In genomic region chr21:37502947-37503346, GRCh38 we compare ENCODE assay signal across 24 cellular contexts.
A peak's percentile ranks its signal among the peaks of the same experiment; 100 is the strongest.
DNase-seq lines count a peak whose midpoint lies in the region; ATAC-seq, FAIRE-seq and TF ChIP-seq lines count a peak whose summit lies in the region.
"Had no signal": no experiment of that assay in that cellular context is flagged by ENCODE, and none has a peak within 500 bp of the region (broad histone marks: within the 10 kb centered on the region; RNA-seq: fewer than 3 reads in every experiment).

No MANE protein-coding gene starts in this region.

- H3K4me1 Mint-ChIP-seq in activated CD4-positive, alpha-beta T cell treated with anti-CD3 and anti-CD28 coated beads, Interleukin-2, amount 10 ng/mL, durations not matched to agents 24 days and 14 days: peaks cover 25% of the 10 kb centered on the region
- H3K4me1 Mint-ChIP-seq in HFFc6 (ENCODE audit: low read depth): peaks cover 26% of the 10 kb centered on the region
- peaks cover 10% of the 10 kb centered on the region for H3K4me1 Mint-ChIP-seq in astrocyte (ENCODE audit: low read depth, unreplicated experiment)
- peaks cover 13 to 34% (median 25%) of the 10 kb centered on the region in 4 donors for H3K4me1 Mint-ChIP-seq in naive thymus-derived CD8-positive, alpha-beta T cell

- no peak for DNase-seq in activated CD4-positive, alpha-beta T cell treated with anti-CD3 and anti-CD28 coated beads, Interleukin-2, amount 10 ng/mL, durations not matched to agents 24 days and 14 days
- no peak for DNase-seq in activated CD4-positive, alpha-beta T cell treated with anti-CD3 and anti-CD28 coated beads for 1 hour
- DNase-seq in HFFc6 (no peak), astrocyte (ENCODE audit: low read depth) (no peak), NCI-H1436 (lab: John Stamatoyannopoulos, UW) (no peak)
- no peak for DNase-seq in naive thymus-derived CD8-positive, alpha-beta T cell
- DNase-seq in stimulated activated naive CD4-positive, alpha-beta T cell treated with Interleukin-2 at 50 U/mL for 16 hours (lab: John Stamatoyannopoulos, UW): no peak
- DNase-seq: 8988T; AML-193; CD8-positive, alpha-beta memory T cell; cortex of kidney; GM23248; head of caudate nucleus; NCI-H1694 treated with DMSO at 0.1 percent for 48 hours; NCI-H2171 treated with DMSO at 0.1 percent for 48 hours; NCI-H524 treated with DMSO at 0.1 percent for 48 hours; SIG-M5; trophoblast cell had no signal

- no peaks in the 10 kb centered on the region for H3K27me3 Mint-ChIP-seq in activated CD4-positive, alpha-beta T cell treated with anti-CD3 and anti-CD28 coated beads, Interleukin-2, amount 10 ng/mL, durations not matched to agents 24 days and 14 days
- H3K27me3 Mint-ChIP-seq in HFFc6 (ENCODE audit: insufficient read depth) (no peaks in the 10 kb centered on the region), astrocyte (ENCODE audit: low read depth, unreplicated experiment) (no peaks in the 10 kb centered on the region)
- no peaks in the 10 kb centered on the region for H3K27me3 Mint-ChIP-seq in naive thymus-derived CD8-positive, alpha-beta T cell
- H3K27me3 Mint-ChIP-seq: CD8-positive, alpha-beta memory T cell; progenitor cell of endocrine pancreas had no signal

- H3K4me3 ChIP-seq in astrocyte (ENCODE audit: insufficient read depth, low read depth, low read length): no peak overlapping the region
- H3K4me3 ChIP-seq: GM23248 had no signal

- ATAC-seq in naive thymus-derived CD8-positive, alpha-beta T cell: no peak
- ATAC-seq in GM21390 (IDR thresholded peaks at IDR 0.05; ENCODE audit: unreplicated experiment): no peak
- ATAC-seq: activated CD4-positive, CD25-positive, alpha-beta regulatory T cell treated with anti-CD3 and anti-CD28 coated beads, Interleukin-2, amount 50 U/mL, for 24 hours; sciatic nerve had no signal

- POLR2A ChIA-PET in naive thymus-derived CD8-positive, alpha-beta T cell (lab: Charles Lee): no interaction called here

- peak overlapping the region; percentile 29 for H3K27ac Mint-ChIP-seq in activated CD4-positive, alpha-beta T cell treated with anti-CD3 and anti-CD28 coated beads, Interleukin-2, amount 10 ng/mL, durations not matched to agents 24 days and 14 days
- H3K27ac Mint-ChIP-seq in HFFc6 (peak overlapping the region; percentile 82), astrocyte (ENCODE audit: unreplicated experiment) (peak overlapping the region; percentile 5)
- H3K27ac Mint-ChIP-seq in naive thymus-derived CD8-positive, alpha-beta T cell: peak overlapping the region in 6 of 10 donors; percentile 2 to 75 (median 26)
- H3K27ac Mint-ChIP-seq: progenitor cell of endocrine pancreas had no signal

- H3K36me3 ChIP-seq in astrocyte (ENCODE audit: insufficient read depth, low read length): peaks cover 24% of the 10 kb centered on the region

- no peak overlapping the region for H3K4me2 ChIP-seq in astrocyte (ENCODE audit: low read length)
- H3K4me2 ChIP-seq: KMS-11 had no signal

- peak overlapping the region; percentile 50 for H3K27ac ChIP-seq in astrocyte (ENCODE audit: low read depth, low read length)
- H3K27ac ChIP-seq: KMS-11 had no signal

- no peak overlapping the region for H2AFZ ChIP-seq in astrocyte (ENCODE audit: low read depth, low read length)
- H2AFZ ChIP-seq: GM23248 had no signal

- H3K9me3 Mint-ChIP-seq in activated CD4-positive, alpha-beta T cell treated with anti-CD3 and anti-CD28 coated beads, Interleukin-2, amount 10 ng/mL, durations not matched to agents 24 days and 14 days: peaks cover 8% of the 10 kb centered on the region
- H3K9me3 Mint-ChIP-seq in HFFc6: peaks cover 7% of the 10 kb centered on the region
- no peaks in the 10 kb centered on the region for H3K9me3 Mint-ChIP-seq in astrocyte (ENCODE audit: unreplicated experiment)
- no peaks in the 10 kb centered on the region for H3K9me3 Mint-ChIP-seq in naive thymus-derived CD8-positive, alpha-beta T cell
- H3K9me3 Mint-ChIP-seq: CD8-positive, alpha-beta memory T cell had no signal

- H3K27me3 ChIP-seq in astrocyte (ENCODE audit: insufficient read depth, low read length): no peaks in the 10 kb centered on the region

- no peak for TF ChIP-seq CTCF in HFFc6 (IDR thresholded peaks at IDR 0.05)
- TF ChIP-seq CTCF in astrocyte (IDR thresholded peaks at IDR 0.05; ENCODE audit: insufficient read depth, low read depth, low read length): no peak

- H3K9me3 ChIP-seq in astrocyte (ENCODE audit: insufficient read depth, low read depth, low read length): no peaks in the 10 kb centered on the region

- no peak for FAIRE-seq in astrocyte (lab: Jason Lieb, UNC)
- FAIRE-seq: bronchial epithelial cell had no signal

- H3K79me2 ChIP-seq in astrocyte (ENCODE audit: insufficient read depth, low read length): peaks cover 40% of the 10 kb centered on the region

- peaks cover 4% of the 10 kb centered on the region for H3K4me1 ChIP-seq in astrocyte (ENCODE audit: insufficient read depth, low read length)

- H3K36me3 Mint-ChIP-seq in activated CD4-positive, alpha-beta T cell treated with anti-CD3 and anti-CD28 coated beads, Interleukin-2, amount 10 ng/mL, durations not matched to agents 24 days and 14 days (ENCODE audit: low read depth): peaks cover 54% of the 10 kb centered on the region
- H3K36me3 Mint-ChIP-seq in HFFc6 (ENCODE audit: low read depth) (peaks cover 36% of the 10 kb centered on the region), astrocyte (ENCODE audit: low read depth, unreplicated experiment) (peaks cover 11% of the 10 kb centered on the region)
- peaks cover 0 to 46% (median 25%) of the 10 kb centered on the region in 3 donors for H3K36me3 Mint-ChIP-seq in naive thymus-derived CD8-positive, alpha-beta T cell

- no peak overlapping the region for H3K9ac ChIP-seq in astrocyte (ENCODE audit: low read length)
- H3K9ac ChIP-seq: GM23248, KMS-11 had no signal

- intact Hi-C loops in activated CD4-positive, alpha-beta T cell treated with anti-CD3 and anti-CD28 coated beads, Interleukin-2, amount 10 ng/mL, durations not matched to agents 24 days and 14 days (cut with micrococcal nuclease): loop anchor here (5.0 kb wide), 1 partner anchor 59 kb away; no protein-coding TSS in a partner anchor

- H3K4me3 Mint-ChIP-seq in activated CD4-positive, alpha-beta T cell treated with anti-CD3 and anti-CD28 coated beads, Interleukin-2, amount 10 ng/mL, durations not matched to agents 24 days and 14 days: no peak overlapping the region
- H3K4me3 Mint-ChIP-seq in HFFc6: peak overlapping the region; percentile 25; the same call in 1 of the 2 replicates
- no peak overlapping the region for H3K4me3 Mint-ChIP-seq in astrocyte (ENCODE audit: unreplicated experiment)
- H3K4me3 Mint-ChIP-seq in naive thymus-derived CD8-positive, alpha-beta T cell: no peak overlapping the region
- H3K4me3 Mint-ChIP-seq: CD8-positive, alpha-beta memory T cell had no signal

- peaks cover 10% of the 10 kb centered on the region for H4K20me1 ChIP-seq in astrocyte (ENCODE audit: insufficient read depth, low read length)

Comparison
In these comparisons a context has a peak if more than half of its experiments do, and no peak if none do; other contexts are left out.
1. H3K27ac Mint-ChIP-seq: peak in every context shown above with its lines; median percentile 82 in HFFc6; 29 in activated CD4-positive, alpha-beta T cell treated with anti-CD3 and anti-CD28 coated beads, Interleukin-2, amount 10 ng/mL, durations not matched to agents 24 days and 14 days; 26 in naive thymus-derived CD8-positive, alpha-beta T cell; 5 in astrocyte.